Comparison of ENCODE assay signal across 8 cellular contexts in the genomic region with DNA sequence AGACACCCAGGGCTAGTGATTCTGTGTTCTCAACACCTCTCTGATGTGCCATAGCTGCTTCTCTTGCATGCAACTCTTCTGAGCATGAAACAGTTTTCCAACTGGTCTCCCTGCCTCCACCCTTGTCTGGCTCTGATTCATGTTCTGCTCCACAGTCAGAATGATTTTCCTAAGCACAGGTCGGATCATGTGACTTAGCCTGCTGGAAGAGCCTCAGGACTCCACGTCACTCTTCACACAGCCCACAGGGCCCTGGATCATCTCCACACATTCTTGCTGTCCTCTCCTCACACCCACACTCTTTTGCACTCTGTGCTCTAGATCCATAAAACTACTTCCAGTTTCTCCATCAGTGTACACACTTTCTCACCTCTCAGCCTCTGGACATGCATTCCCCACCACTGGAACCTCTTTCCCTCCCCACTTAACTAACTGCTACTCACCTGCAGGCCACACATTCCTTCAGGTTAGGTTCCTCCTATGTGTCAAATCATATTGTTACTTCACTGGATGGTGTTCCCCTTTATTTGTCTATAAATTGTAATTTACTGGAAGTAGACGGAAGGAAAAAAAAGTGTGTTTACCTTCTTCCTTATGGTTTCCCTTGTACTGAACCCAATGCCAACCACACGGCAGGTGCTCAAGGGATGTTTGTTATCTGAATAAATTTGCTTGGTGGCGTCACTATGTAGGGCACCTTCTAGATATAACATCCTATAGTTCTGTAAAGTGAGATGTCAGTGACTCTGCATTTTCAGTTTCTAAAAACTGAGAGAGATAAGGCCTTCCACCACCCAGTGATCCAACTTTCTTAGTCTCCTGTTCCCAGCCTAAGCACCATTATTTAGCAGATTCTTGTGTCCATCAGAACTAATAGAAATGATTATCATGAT.
A peak's percentile ranks its signal among the peaks of the same experiment; 100 is the strongest.
DNase-seq lines count a peak whose midpoint lies in the region; ATAC-seq and TF ChIP-seq lines count a peak whose summit lies in the region.

No MANE protein-coding gene starts in this region.

- 38% methylated on average over 5 of the region's 5 CpGs for WGBS in prostate gland

- TF ChIP-seq CTCF in prostate gland (IDR thresholded peaks at IDR 0.05), result no peak

- no peak overlapping the region for H3K4me3 ChIP-seq in prostate gland

- TF ChIP-seq POLR2A in prostate gland (IDR thresholded peaks at IDR 0.05), result no peak

- H3K27me3 ChIP-seq in prostate gland (replicated peaks; ENCODE audit: insufficient read depth), result no peaks in the 10 kb centered on the region

- H3K4me1 ChIP-seq in prostate gland (replicated peaks), result peaks cover 4% of the 10 kb centered on the region

- H3K27ac ChIP-seq in prostate gland, result peak overlapping the region; percentile 19 to 48

- H3K9me3 ChIP-seq in prostate gland, result no peaks in the 10 kb centered on the region

- intact Hi-C loops in prostate gland (cut with DNase I), result no loop called here

- DNase-seq in DMS53 treated with DMSO at 0.1 percent for 48 hours (lab: John Stamatoyannopoulos, UW; ENCODE audit: unreplicated experiment) (peak; percentile 86), RPMI7951 (ENCODE audit: low read depth) (peak; percentile 96), prostate gland (ENCODE audit: low spot score) (peak; percentile 85), LoVo (ENCODE audit: low spot score) (no peak), RPMI8226 (no peak), NCI-H2107 treated with DMSO at 0.1 percent for 48 hours (lab: John Stamatoyannopoulos, UW; ENCODE audit: unreplicated experiment) (no peak), DMS 273 (lab: John Stamatoyannopoulos, UW; ENCODE audit: unreplicated experiment) (no peak)

- ATAC-seq in esophagus mucosa, result peak; percentile 69

- no peaks in the 10 kb centered on the region for H3K36me3 ChIP-seq in prostate gland

Comparison
In these comparisons a context has a peak if more than half of its experiments do, and no peak if none do; other contexts are left out.
1. DNase-seq: peak in DMS53 treated with DMSO at 0.1 percent for 48 hours (single experiment), RPMI7951 (single experiment) and prostate gland (single experiment); none in LoVo (single experiment), RPMI8226 (single experiment), NCI-H2107 treated with DMSO at 0.1 percent for 48 hours (single experiment) and DMS 273 (single experiment).